Comparison of ENCODE assay signal across 10 cellular contexts in the genomic region with DNA sequence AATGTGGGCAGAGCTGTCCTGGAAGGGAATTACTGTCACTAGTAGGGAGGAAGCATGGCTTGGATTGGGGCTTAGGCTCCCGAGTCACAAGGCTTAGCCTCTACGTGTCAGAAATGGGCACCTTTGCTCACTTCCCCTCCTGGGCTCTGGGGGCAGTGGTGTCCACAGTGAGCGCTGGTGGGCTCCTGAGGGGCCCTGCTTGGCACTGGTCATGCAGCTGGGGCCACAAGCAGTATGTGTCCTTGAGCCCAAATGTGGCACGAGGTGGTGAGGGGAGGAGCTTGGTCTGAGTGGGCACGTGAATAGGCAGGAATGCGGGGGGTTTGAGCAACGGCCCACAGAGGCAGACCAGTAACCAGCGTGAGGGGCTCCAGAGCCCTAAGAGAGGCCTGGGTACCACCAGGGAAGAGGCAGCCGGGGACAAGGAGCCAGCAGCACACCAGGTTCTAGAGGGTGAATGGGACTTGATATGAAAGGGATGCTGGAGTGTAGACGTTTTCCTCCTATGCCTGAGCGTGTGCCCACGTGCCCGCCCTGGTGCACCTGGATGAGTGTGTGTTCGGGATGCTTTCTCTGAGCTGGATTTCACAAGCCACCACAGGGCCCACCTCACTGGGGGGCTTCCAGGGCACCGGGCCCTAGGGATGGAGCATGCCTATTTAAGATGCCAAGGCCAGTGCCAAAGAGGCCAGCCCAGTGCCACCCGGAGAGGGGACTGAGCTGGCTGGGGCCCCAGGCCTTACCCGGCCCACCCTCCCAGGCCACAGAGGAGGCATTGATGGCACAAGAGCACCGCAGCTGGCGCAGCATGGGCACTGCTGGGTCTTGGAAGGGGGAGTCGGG. TPM values are rescaled to one million over a fixed set of nuclear protein-coding genes. Genes with fewer than 3 reads are reported as not detected.
DNase-seq lines count a peak whose midpoint lies in the region; ATAC-seq and TF ChIP-seq lines count a peak whose summit lies in the region.
"Had no signal": no experiment of that assay in that cellular context is flagged by ENCODE, and none has a peak within 500 bp of the region (broad histone marks: within the 10 kb centered on the region; RNA-seq: fewer than 3 reads in every experiment).

No MANE protein-coding gene starts in this region.

- H3K36me3 ChIP-seq in A673 (ENCODE audit: insufficient read depth, low read length, poor library complexity, severe bottlenecking) (no peaks in the 10 kb centered on the region), RWPE2 (ENCODE audit: low read depth) (no peaks in the 10 kb centered on the region), hepatocyte (replicated peaks; ENCODE audit: insufficient read depth, low read depth) (no peaks in the 10 kb centered on the region)

- H3K4me3 ChIP-seq in A673 (ENCODE audit: low read depth, low read length, poor library complexity, severe bottlenecking): no peak overlapping the region
- H3K4me3 ChIP-seq in RWPE2 (ENCODE audit: severe bottlenecking): no peak overlapping the region
- peak overlapping the region; percentile 31 for H3K4me3 ChIP-seq in iPS-18c (ENCODE audit: insufficient read depth, low read depth, low read length)
- H3K4me3 ChIP-seq in hepatocyte: no peak overlapping the region
- H3K4me3 ChIP-seq: lung had no signal

- intact Hi-C loops in A673 (cut with micrococcal nuclease; ENCODE audit: unreplicated experiment): no loop called here

- no peak for DNase-seq in A673 (ENCODE audit: low spot score)
- no peak for DNase-seq in RWPE2 (ENCODE audit: low spot score)
- DNase-seq in stimulated activated CD4-positive, alpha-beta T cell treated with anti-CD3 and anti-CD28 coated beads, Interleukin-1b, Interleukin-23, amount 100 ng/mL, for 48 hours: no peak
- DNase-seq in hepatocyte (ENCODE audit: low spot score): no peak
- DNase-seq in NCI-H2029 treated with DMSO at 0.1 percent for 48 hours (lab: John Stamatoyannopoulos, UW): no peak
- DNase-seq in EL: no peak
- DNase-seq: activated CD8-positive, alpha-beta memory T cell treated with anti-CD3 and anti-CD28 coated beads, Interleukin-2, amount 10 ng/mL, durations not matched to agents 7 days and 5 days had no signal

- H3K27ac ChIP-seq in A673 (ENCODE audit: low read depth, low read length, poor library complexity, severe bottlenecking): no peak overlapping the region
- H3K27ac ChIP-seq in RWPE2 (ENCODE audit: poor library complexity, severe bottlenecking): no peak overlapping the region
- no peak overlapping the region for H3K27ac ChIP-seq in hepatocyte

- no peak overlapping the region for H3K4me2 ChIP-seq in hepatocyte

- 85% methylated on average over 18 of the region's 20 CpGs for WGBS in hepatocyte (ENCODE audit: low lambda C conversion rate, missing lambda C conversion rate)

- TF ChIP-seq CTCF in A673 (conservative IDR thresholded peaks at IDR 0.05; ENCODE audit: low read depth, low read length) (peak; percentile 40), GM12874 (IDR thresholded peaks at IDR 0.05; ENCODE audit: insufficient read depth, low read depth, low read length) (peak; percentile 51), RWPE2 (IDR thresholded peaks at IDR 0.05; ENCODE audit: poor library complexity, severe bottlenecking) (peak; percentile 12), hepatocyte (IDR thresholded peaks at IDR 0.05; ENCODE audit: poor library complexity) (no peak)

- H3K9me3 ChIP-seq in A673 (ENCODE audit: low read depth, low read length, poor library complexity, severe bottlenecking) (no peaks in the 10 kb centered on the region), RWPE2 (ENCODE audit: severe bottlenecking) (no peaks in the 10 kb centered on the region), iPS-18c (ENCODE audit: control insufficient read depth, insufficient read depth, low read length) (no peaks in the 10 kb centered on the region), hepatocyte (ENCODE audit: low read depth) (no peaks in the 10 kb centered on the region)

- ATAC-seq in RWPE2 (ENCODE audit: low read depth): no peak
- ATAC-seq: activated CD8-positive, alpha-beta memory T cell treated with anti-CD3 and anti-CD28 coated beads, Interleukin-2, amount 10 ng/mL, durations not matched to agents 7 days and 5 days had no signal

- H3K79me2 ChIP-seq in hepatocyte: peaks cover 4% of the 10 kb centered on the region

- CTCF ChIA-PET in A673 (lab: Charles Lee): no interaction called here

- no TSS peak for BruUV-seq in A673 (replicated peaks; lab: Mats Ljungman, UMichigan)

- no peaks in the 10 kb centered on the region for H3K4me1 ChIP-seq in A673 (ENCODE audit: insufficient read depth, low read length, poor library complexity, severe bottlenecking)
- H3K4me1 ChIP-seq in RWPE2 (ENCODE audit: insufficient read depth, poor library complexity, severe bottlenecking): no peaks in the 10 kb centered on the region
- H3K4me1 ChIP-seq in hepatocyte (ENCODE audit: insufficient read depth): peaks cover 17% of the 10 kb centered on the region

- no peaks in the 10 kb centered on the region for H3K9me2 ChIP-seq in hepatocyte (replicated peaks; ENCODE audit: insufficient read depth)

- H3K27me3 ChIP-seq in A673 (replicated peaks; ENCODE audit: insufficient read depth, low read depth, low read length, poor library complexity) (no peaks in the 10 kb centered on the region), RWPE2 (ENCODE audit: insufficient read depth, poor library complexity, severe bottlenecking) (no peaks in the 10 kb centered on the region), hepatocyte (no peaks in the 10 kb centered on the region)

- POLR2A ChIA-PET in A673 (lab: Charles Lee; ENCODE audit: low non-redundant PET): no interaction called here

- no peak overlapping the region for H2AFZ ChIP-seq in hepatocyte

- H4K20me1 ChIP-seq in hepatocyte (ENCODE audit: insufficient read depth, poor library complexity, severe bottlenecking): no peaks in the 10 kb centered on the region

RNA-seq across cellular contexts. Expression of gene PTMA, which starts 22.8 kb away (rescaled TPM):
- 1,708 and 1,722 TPM in 2 replicates for total RNA-seq in A673 (2021)
- 615 and 727 TPM in 2 replicates for total RNA-seq in hepatocyte
- polyA plus RNA-seq in hepatocyte: 597 and 705 TPM in 2 replicates
